15 cellular contexts compared by ENCODE assay signal in genomic region chr10:75987610-75988009, GRCh38.
DNase-seq lines count a peak whose midpoint lies in the region; ATAC-seq, FAIRE-seq and TF ChIP-seq lines count a peak whose summit lies in the region.
"Had no signal": no experiment of that assay in that cellular context is flagged by ENCODE, and none has a peak within 500 bp of the region (broad histone marks: within the 10 kb centered on the region; RNA-seq: fewer than 3 reads in every experiment).

No MANE protein-coding gene starts in this region.

- H3K27me3 ChIP-seq in PC-3 (ENCODE audit: low read length), result peaks cover 23% of the 10 kb centered on the region
- no peaks in the 10 kb centered on the region for H3K27me3 ChIP-seq in HepG2 (ENCODE audit: control insufficient read depth in 1 of 2, insufficient read depth in 2 of 2, low read length in 2 of 2)
- H3K27me3 ChIP-seq: BLaER1 had no signal

- no peak overlapping the region for H3K9ac ChIP-seq in PC-3 (ENCODE audit: low read length)
- H3K9ac ChIP-seq in HepG2 (ENCODE audit: insufficient read depth, low read depth, low read length), result no peak overlapping the region
- H3K9ac ChIP-seq: BLaER1 had no signal

- H3F3A ChIP-seq in PC-3 (ENCODE audit: low read length, unreplicated experiment), result no peaks in the 10 kb centered on the region

- TF ChIP-seq RAD21 in HepG2 (CRISPR knock-in tag; IDR thresholded peaks at IDR 0.05), result no peak

- ATAC-seq in PC-3 (peak; percentile 59), HepG2 (peak; percentile 57; the same call in 2 of the 3 replicates), HG02884 (IDR thresholded peaks at IDR 0.05; ENCODE audit: unreplicated experiment) (no peak)

- H3K27ac ChIP-seq in PC-3 (ENCODE audit: low read length) (no peak overlapping the region), HepG2 (ENCODE audit: extremely low read length, insufficient read depth, low read length) (no peak overlapping the region)
- H3K27ac ChIP-seq: BLaER1, dorsolateral prefrontal cortex had no signal

- in situ Hi-C loops in HepG2 (cut with HindIII; ENCODE audit: extremely low pct_ligation_motif_present, low pct_unique_long_range_greater_than_20kb), result no loop called here

- no peak for TF ChIP-seq EP300 in HepG2 (IDR thresholded peaks at IDR 0.05; ENCODE audit: low read depth in 2 of 2, low read length in 2 of 2)
- no peak for TF ChIP-seq EP300 in HepG2 (CRISPR knock-in tag; IDR thresholded peaks at IDR 0.05; ENCODE audit: borderline replicate concordance)

- FAIRE-seq in HepG2 (lab: Jason Lieb, UNC), result peak; percentile 58

- TF ChIP-seq CTCF in PC-3 (conservative IDR thresholded peaks at IDR 0.05; ENCODE audit: low read depth, low read length) (no peak), choroid plexus epithelial cell (conservative IDR thresholded peaks at IDR 0.05; ENCODE audit: low read depth, low read length) (no peak), HepG2 (CRISPR knock-in tag; IDR thresholded peaks at IDR 0.05) (no peak)

- H2AFZ ChIP-seq in PC-3 (ENCODE audit: low read length) (0 out of 2 replicates have a peak overlapping the region, but pooled peaks have one; percentile 0), HepG2 (ENCODE audit: low read length) (no peak overlapping the region)

- POLR2A ChIA-PET in PC-3 (lab: Charles Lee; ENCODE audit: unreplicated experiment), result interaction anchor here (0.7 kb wide), 1 partner anchor 22 kb away, joined by 3 read pairs; no protein-coding TSS in a partner anchor
- POLR2A ChIA-PET in HepG2 (lab: Yijun Ruan, JAX), result interaction anchor here (1.0 kb wide), 1 partner anchor 45 kb away, joined by 4 read pairs; no protein-coding TSS in a partner anchor

- BruUV-seq in PC-3 (replicated peaks; lab: Mats Ljungman, UMichigan) (no TSS peak), HepG2 (replicated peaks; lab: Mats Ljungman, UMichigan) (no TSS peak)

- CTCF ChIA-PET in PC-3 (lab: Charles Lee), result no interaction called here
- CTCF ChIA-PET in HepG2 (lab: Yijun Ruan, JAX; ENCODE audit: low intra/inter-chr PET ratio, low total read pairs), result no interaction called here

- intact Hi-C loops in PC-3 (cut with micrococcal nuclease), result no loop called here
- intact Hi-C loops in HepG2 (cut with micrococcal nuclease; ENCODE audit: unreplicated experiment), result no loop called here

- no peaks in the 10 kb centered on the region for H4K20me1 ChIP-seq in PC-3 (ENCODE audit: low read length)
- no peaks in the 10 kb centered on the region for H4K20me1 ChIP-seq in HepG2 (ENCODE audit: insufficient read depth, low read length)
- H4K20me1 ChIP-seq: BLaER1 had no signal

- H3K9me2 ChIP-seq in PC-3 (replicated peaks; ENCODE audit: low read length), result 0 out of 2 replicates have a peak, but pooled peaks cover 4% of the 10 kb centered on the region

- H3K79me2 ChIP-seq in PC-3 (ENCODE audit: low read length) (no peaks in the 10 kb centered on the region), HepG2 (ENCODE audit: insufficient read depth, low read length) (no peaks in the 10 kb centered on the region)

- DNase-seq in COLO829 (ENCODE audit: low spot score) (peak; percentile 19), PC-3 (peak; percentile 92), choroid plexus epithelial cell (ENCODE audit: low read depth) (peak; percentile 3), HepG2 (ENCODE audit: low spot score) (peak; percentile 53), NCI-H526 treated with DMSO at 0.1 percent for 48 hours (lab: John Stamatoyannopoulos, UW) (no peak), SIG-M5 (lab: John Stamatoyannopoulos, UW) (no peak), NCI-H2171 treated with DMSO at 0.1 percent for 48 hours (lab: John Stamatoyannopoulos, UW) (no peak)
- DNase-seq: activated CD4-positive, alpha-beta memory T cell treated with anti-CD3 and anti-CD28 coated beads, Interleukin-2, amount 10 ng/mL, durations not matched to agents 7 days and 5 days; aorta; dorsolateral prefrontal cortex; Kasumi-1; NCI-H1694 treated with DMSO at 0.1 percent for 48 hours; NCI-H524 treated with DMSO at 0.1 percent for 48 hours had no signal

- H3K4me1 ChIP-seq in PC-3 (ENCODE audit: insufficient read depth, low read length) (peaks cover 7% of the 10 kb centered on the region), HepG2 (ENCODE audit: insufficient read depth, low read length) (peaks cover 22% of the 10 kb centered on the region)
- H3K4me1 ChIP-seq: BLaER1 had no signal

- H3K4me2 ChIP-seq in PC-3 (ENCODE audit: low read length) (0 out of 2 replicates have a peak overlapping the region, but pooled peaks have one; percentile 0), HepG2 (ENCODE audit: low read depth, low read length) (no peak overlapping the region)
- H3K4me2 ChIP-seq: BLaER1 had no signal

- H3K4me3 ChIP-seq in PC-3 (ENCODE audit: low read length) (no peak overlapping the region), choroid plexus epithelial cell (ENCODE audit: low read depth, low read length) (no peak overlapping the region), HepG2 (replicated peaks in 1 of 3; ENCODE audit: insufficient read depth in 1 of 3, low read depth in 2 of 3, low read length in 3 of 3) (no peak overlapping the region)
- H3K4me3 ChIP-seq: BLaER1, dorsolateral prefrontal cortex had no signal

- no CpG with 5 or more reads among the region's 1 CpG for WGBS in HepG2 (ENCODE audit: low lambda C conversion rate)

- H3K9me3 ChIP-seq in PC-3 (ENCODE audit: low read length), result no peaks in the 10 kb centered on the region
- H3K9me3 ChIP-seq in HepG2 (ENCODE audit: low read length), result no peaks in the 10 kb centered on the region
- H3K9me3 ChIP-seq: BLaER1 had no signal

- TF ChIP-seq POLR2A in HepG2 (IDR thresholded peaks at IDR 0.05; ENCODE audit: insufficient read depth in 1 of 2, low read depth in 2 of 2, low read length in 2 of 2), result no peak

- H3K36me3 ChIP-seq in PC-3 (ENCODE audit: low read depth, low read length) (no peaks in the 10 kb centered on the region), HepG2 (replicated peaks in 1 of 2; ENCODE audit: control insufficient read depth in 1 of 2, insufficient read depth in 2 of 2, low read length in 2 of 2) (no peaks in the 10 kb centered on the region)
- H3K36me3 ChIP-seq: BLaER1 had no signal

TF ChIP-seq in HepG2, 621 proteins besides CTCF, POLR2A, EP300 and RAD21 (continues in another document):
- peak; percentile 94 to 96 for TF ChIP-seq MAFK (conservative IDR thresholded peaks at IDR 0.05 in 1 of 2, IDR thresholded peaks at IDR 0.05 in 1 of 2; ENCODE audit: low read length in 2 of 2)
- no peak for TF ChIP-seq ZNF180 (CRISPR knock-in tag; IDR thresholded peaks at IDR 0.05; ENCODE audit: borderline replicate concordance, low read depth)
- TF ChIP-seq ZMYM3 (CRISPR knock-in tag; IDR thresholded peaks at IDR 0.05), result 0 out of 2 replicates have a peak, but pooled peaks have one; percentile 27
- TF ChIP-seq ZKSCAN1 (IDR thresholded peaks at IDR 0.05; ENCODE audit: low read length), result no peak
- peak; percentile 95 for TF ChIP-seq MAFF (IDR thresholded peaks at IDR 0.05; ENCODE audit: low read depth, low read length)
- peak; percentile 75 for TF ChIP-seq HNF4A (CRISPR knock-in tag; IDR thresholded peaks at IDR 0.05)
- no peak for TF ChIP-seq ATF7-NPFF (CRISPR knock-in tag; IDR thresholded peaks at IDR 0.05; ENCODE audit: low read depth)
- TF ChIP-seq PAXIP1 (CRISPR knock-in tag; conservative IDR thresholded peaks at IDR 0.05), result no peak
- TF ChIP-seq MAFG (CRISPR knock-in tag; IDR thresholded peaks at IDR 0.05), result peak; percentile 90
- TF ChIP-seq NFE2L2 (IDR thresholded peaks at IDR 0.05; ENCODE audit: low read length), result peak; percentile 95
- TF ChIP-seq EHMT2 (IDR thresholded peaks at IDR 0.05; ENCODE audit: borderline replicate concordance, low read depth, low read length), result peak; percentile 40; the same call in 1 of the 2 replicates
- peak; percentile 44; the same call in 1 of the 2 replicates for TF ChIP-seq GFI1 (CRISPR knock-in tag; IDR thresholded peaks at IDR 0.05; ENCODE audit: borderline replicate concordance)
- 0 out of 2 replicates have a peak, but pooled peaks have one; percentile 21 for TF ChIP-seq ZNF263 (CRISPR knock-in tag; IDR thresholded peaks at IDR 0.05)
- peak; percentile 82 for TF ChIP-seq ZNF644 (CRISPR knock-in tag; IDR thresholded peaks at IDR 0.05; ENCODE audit: low read depth)
- TF ChIP-seq SALL1 (CRISPR knock-in tag; IDR thresholded peaks at IDR 0.05), result 0 out of 2 replicates have a peak, but pooled peaks have one; percentile 11

Comparison
In these comparisons a context has a peak if more than half of its experiments do, and no peak if none do; other contexts are left out.
1. DNase-seq: peak in COLO829 (single experiment), PC-3 (single experiment), choroid plexus epithelial cell (single experiment) and HepG2 (single experiment); none in NCI-H526 treated with DMSO at 0.1 percent for 48 hours (single experiment), SIG-M5 (single experiment) and NCI-H2171 treated with DMSO at 0.1 percent for 48 hours (single experiment).